8 cellular contexts compared by ENCODE assay signal in genomic region chr2:95346738-95347671, GRCh38. TPM values are rescaled to one million over a fixed set of nuclear protein-coding genes. Genes with fewer than 3 reads are reported as not detected.
DNase-seq lines count a peak whose midpoint lies in the region; ATAC-seq and TF ChIP-seq lines count a peak whose summit lies in the region.

No MANE protein-coding gene starts in this region.

- H3K9ac ChIP-seq in rectal smooth muscle tissue (ENCODE audit: low read length): no peak overlapping the region

- in situ Hi-C loops in Caki2 (cut with HindIII; ENCODE audit: low pct_unique_long_range_greater_than_20kb, low sequenced_read_pairs): no loop called here

- peak; percentile 24 for DNase-seq in Caki2 (ENCODE audit: low read depth)
- peak in 1 of 34 experiments; percentile 18 for DNase-seq in T-cell
- peak in 2 of 5 donors; percentile 30 to 46 for DNase-seq in heart left ventricle
- DNase-seq in NCI-H2081 (lab: John Stamatoyannopoulos, UW): no peak
- DNase-seq in effector CD8-positive, alpha-beta T cell (lab: John Stamatoyannopoulos, UW): no peak
- no peak for DNase-seq in GDM1 (lab: John Stamatoyannopoulos, UW)

- peaks cover 0 to 9% (median 6%) of the 10 kb centered on the region in 3 donors for H3K4me1 Mint-ChIP-seq in T-cell

- no peaks in the 10 kb centered on the region for H3K9me3 Mint-ChIP-seq in T-cell

- no peak for TF ChIP-seq POLR2A in heart left ventricle (IDR thresholded peaks at IDR 0.05)

- peak in 1 of 12 donors; percentile 4 for TF ChIP-seq CTCF in heart left ventricle (IDR thresholded peaks at IDR 0.05)

- 16 to 37% (median 24%) methylated on average over 37 to 78 of the region's 78 CpGs for WGBS in heart left ventricle, 4 donors

- H3K36me3 ChIP-seq in heart left ventricle: no peaks in the 10 kb centered on the region
- no peaks in the 10 kb centered on the region for H3K36me3 ChIP-seq in rectal smooth muscle tissue (ENCODE audit: control insufficient read depth, insufficient read depth, low read length)

- peak overlapping the region; percentile 21 to 85 (median 52) for H3K4me3 ChIP-seq in heart left ventricle
- H3K4me3 ChIP-seq in rectal smooth muscle tissue (ENCODE audit: low read length): peak overlapping the region; percentile 70

- ATAC-seq in T-cell (replicated peaks in 1 of 4) (no peak), heart left ventricle (peak in 2 of 4 donors; percentile 3 to 4), HG02840 (IDR thresholded peaks at IDR 0.05; ENCODE audit: low FRiP score, unreplicated experiment) (no peak)

- intact Hi-C loops in heart left ventricle (cut with DNase I): loop anchor here in 4 of 10 donors (5.0 kb wide), 4 partner anchors 40 to 225 kb away; partner anchors contain the start of genes FAHD2A (in 1 of the 4) and MRPS5 (in 1 of the 4)

- H3K27ac Mint-ChIP-seq in T-cell: no peak overlapping the region

- peak overlapping the region; percentile 24 to 43 (median 34) for H3K4me3 Mint-ChIP-seq in T-cell

- POLR2A ChIA-PET in T-cell (lab: Charles Lee): no interaction called here

- H3K4me1 ChIP-seq in heart left ventricle: peaks cover 0 to 31% (median 9%) of the 10 kb centered on the region in 12 donors
- peaks cover 2% of the 10 kb centered on the region for H3K4me1 ChIP-seq in rectal smooth muscle tissue (ENCODE audit: control insufficient read depth, insufficient read depth, low read length)

- H3K27me3 ChIP-seq in heart left ventricle: peaks cover 0 to 34% (median 2%) of the 10 kb centered on the region in 9 donors
- H3K27me3 ChIP-seq in rectal smooth muscle tissue (ENCODE audit: control insufficient read depth, insufficient read depth, low read length): no peaks in the 10 kb centered on the region

- CTCF ChIA-PET in T-cell (lab: Charles Lee): no interaction called here

- H3K36me3 Mint-ChIP-seq in T-cell: no peaks in the 10 kb centered on the region

- H3K27ac ChIP-seq in heart left ventricle (peak overlapping the region in 10 of 12 donors; percentile 17 to 68 (median 41)), rectal smooth muscle tissue (ENCODE audit: low read depth, low read length) (no peak overlapping the region)

- peaks cover 21 to 41% of the 10 kb centered on the region in 2 donors for H3K27me3 Mint-ChIP-seq in T-cell

- no peaks in the 10 kb centered on the region for H3K9me3 ChIP-seq in heart left ventricle

RNA-seq across cellular contexts. Expression of gene KCNIP3, which starts 49.9 kb away (rescaled TPM):
- total RNA-seq in Caki2 (2014; rRNA removed; shearing (Covaris generic); ENCODE audit: low replicate concordance): 1.0 and 1.2 TPM in 2 replicates
- total RNA-seq in T-cell: not detected
- 1 to 10 TPM; 2.7 to 8.3 (median 4.0) TPM for total RNA-seq in heart left ventricle
- 1 to 10 TPM; 2.7 to 4.3 TPM for polyA plus RNA-seq in heart left ventricle

RNA-seq across cellular contexts. Expression of gene FAHD2A, which starts 55.5 kb away (rescaled TPM):
- total RNA-seq in Caki2 (2014; rRNA removed; shearing (Covaris generic); ENCODE audit: low replicate concordance): 51.3 and 99.1 TPM in 2 replicates
- total RNA-seq in T-cell (10 to 100 TPM; 26.4 to 34.9 (median 28.7) TPM), heart left ventricle (10 to 100 TPM; 26.2 to 51.7 (median 34.6) TPM)
- polyA plus RNA-seq in heart left ventricle: 10 to 100 TPM; 31.5 to 37.6 TPM
